Comparison of ENCODE assay signal across 8 cellular contexts in genomic region chr12:105235747-105236476, GRCh38. TPM values are rescaled to one million over a fixed set of nuclear protein-coding genes. Genes with fewer than 3 reads are reported as not detected.
DNase-seq lines count a peak whose midpoint lies in the region; ATAC-seq and FAIRE-seq lines count a peak whose summit lies in the region.

Gene APPL2 (minus strand): TSS chr12:105236174. CDS start chr12:105236012, 162 bp downstream.

- CTCF ChIA-PET in CD8-positive, alpha-beta memory T cell (lab: Charles Lee), result interaction anchor here (0.9 to 2.9 kb wide), 7 partner anchors 12 to 157 kb away, joined by 3 to 9 read pairs (median 3); partner anchors contain the start of gene C12orf75

- H3K9me3 ChIP-seq in CD8-positive, alpha-beta memory T cell (ENCODE audit: low read length), result no peaks in the 10 kb centered on the region

- POLR2A ChIA-PET in CD8-positive, alpha-beta memory T cell (lab: Charles Lee), result interaction anchor here (0.6 to 1.9 kb wide), 7 partner anchors 94 to 1395 kb away, joined by 3 to 6 read pairs (median 4); partner anchors contain the start of genes NT5DC3 and TCP11L2

- ATAC-seq in GM19468 (IDR thresholded peaks at IDR 0.05; ENCODE audit: extremely low read depth, unreplicated experiment), result peak; percentile 56
- peak; percentile 87 for ATAC-seq in effector memory CD8-positive, alpha-beta T cell (replicated peaks)
- ATAC-seq in memory B cell (ENCODE audit: low read depth), result peak; percentile 85

- H3K27me3 ChIP-seq in CD8-positive, alpha-beta memory T cell (ENCODE audit: insufficient read depth, low read length, poor library complexity, severe bottlenecking), result no peaks in the 10 kb centered on the region

- peaks cover 41 to 50% (median 50%) of the 10 kb centered on the region in 3 donors for H3K4me1 Mint-ChIP-seq in CD8-positive, alpha-beta memory T cell
- peaks cover 30 to 48% of the 10 kb centered on the region in 2 donors for H3K4me1 Mint-ChIP-seq in effector memory CD8-positive, alpha-beta T cell (ENCODE audit: low read depth in 2 of 2)
- H3K4me1 Mint-ChIP-seq in memory B cell, result peaks cover 26% of the 10 kb centered on the region

- H3K36me3 ChIP-seq in CD8-positive, alpha-beta memory T cell (ENCODE audit: insufficient read depth, low read length), result peaks cover 4% of the 10 kb centered on the region

- FAIRE-seq in HTR-8/SVneo (lab: Jason Lieb, UNC), result peak; percentile 63

- H3K27me3 Mint-ChIP-seq in CD8-positive, alpha-beta memory T cell, result peaks cover 0 to 3% of the 10 kb centered on the region in 2 donors
- no peaks in the 10 kb centered on the region for H3K27me3 Mint-ChIP-seq in effector memory CD8-positive, alpha-beta T cell
- H3K27me3 Mint-ChIP-seq in memory B cell, result no peaks in the 10 kb centered on the region

- H3K4me1 ChIP-seq in CD8-positive, alpha-beta memory T cell (ENCODE audit: insufficient read depth, low read length), result peaks cover 49% of the 10 kb centered on the region

- no peaks in the 10 kb centered on the region for H3K9me3 Mint-ChIP-seq in CD8-positive, alpha-beta memory T cell
- no peaks in the 10 kb centered on the region for H3K9me3 Mint-ChIP-seq in effector memory CD8-positive, alpha-beta T cell
- H3K9me3 Mint-ChIP-seq in memory B cell, result no peaks in the 10 kb centered on the region

- H3K27ac Mint-ChIP-seq in CD8-positive, alpha-beta memory T cell, result peak within 1 kb of the TSS; percentile 77 to 98 (median 94)
- H3K27ac Mint-ChIP-seq in effector memory CD8-positive, alpha-beta T cell, result peak within 1 kb of the TSS; percentile 85 to 90
- peak within 1 kb of the TSS; percentile 94 for H3K27ac Mint-ChIP-seq in memory B cell

- H3K36me3 Mint-ChIP-seq in CD8-positive, alpha-beta memory T cell, result peaks cover 0 to 17% (median 2%) of the 10 kb centered on the region in 3 donors
- H3K36me3 Mint-ChIP-seq in effector memory CD8-positive, alpha-beta T cell (ENCODE audit: insufficient read depth), result peaks cover 9% of the 10 kb centered on the region
- no peaks in the 10 kb centered on the region for H3K36me3 Mint-ChIP-seq in memory B cell

- H3K27ac ChIP-seq in CD8-positive, alpha-beta memory T cell (ENCODE audit: low read depth, low read length), result peak within 1 kb of the TSS; percentile 68

- DNase-seq in CD8-positive, alpha-beta memory T cell, result peak; percentile 69 to 87 (median 77)
- DNase-seq in HTR-8/SVneo (ENCODE audit: insufficient read length, low spot score) (peak; percentile 93), NOMO-1 (lab: John Stamatoyannopoulos, UW; ENCODE audit: unreplicated experiment in 2 of 2) (peak; percentile 77 to 79), memory B cell (ENCODE audit: low spot score in 2 of 2) (peak; percentile 62 to 72)
- peak; percentile 49 to 69 (median 67) for DNase-seq in activated CD8-positive, alpha-beta memory T cell treated with anti-CD3 and anti-CD28 coated beads for 48 hours (ENCODE audit: low read depth in 2 of 3, low spot score in 2 of 3)
- peak; percentile 65 to 67 (median 66) for DNase-seq in effector memory CD8-positive, alpha-beta T cell
- DNase-seq in stimulated activated CD8-positive, alpha-beta memory T cell treated with anti-CD3 and anti-CD28 coated beads, Interleukin-12 subunit alpha, Interleukin-12 subunit beta, amount 100 ng/mL, for 24 hours (ENCODE audit: extremely low read depth), result peak; percentile 63

- H3K4me3 ChIP-seq in CD8-positive, alpha-beta memory T cell (ENCODE audit: low read length), result peak within 1 kb of the TSS; percentile 78

- H3K4me3 Mint-ChIP-seq in CD8-positive, alpha-beta memory T cell, result peak within 1 kb of the TSS; percentile 88 to 97 (median 94)
- peak within 1 kb of the TSS; percentile 76 to 86 for H3K4me3 Mint-ChIP-seq in effector memory CD8-positive, alpha-beta T cell
- H3K4me3 Mint-ChIP-seq in memory B cell, result peak within 1 kb of the TSS; percentile 85

RNA-seq across cellular contexts. Expression of gene APPL2, which starts in this region (rescaled TPM):
- total RNA-seq in CD8-positive, alpha-beta memory T cell, result 10 to 100 TPM; 14.9 to 18.6 TPM
- polyA plus RNA-seq in CD8-positive, alpha-beta memory T cell, result 14.4 TPM

Comparison
In these comparisons a context has a peak if more than half of its experiments do, and no peak if none do; other contexts are left out.
1. Peak in every context shown above with its lines: DNase-seq, ATAC-seq, H3K4me3 ChIP-seq and H3K27ac ChIP-seq.